ENCODE assay signal across 17 cellular contexts in the genomic region with DNA sequence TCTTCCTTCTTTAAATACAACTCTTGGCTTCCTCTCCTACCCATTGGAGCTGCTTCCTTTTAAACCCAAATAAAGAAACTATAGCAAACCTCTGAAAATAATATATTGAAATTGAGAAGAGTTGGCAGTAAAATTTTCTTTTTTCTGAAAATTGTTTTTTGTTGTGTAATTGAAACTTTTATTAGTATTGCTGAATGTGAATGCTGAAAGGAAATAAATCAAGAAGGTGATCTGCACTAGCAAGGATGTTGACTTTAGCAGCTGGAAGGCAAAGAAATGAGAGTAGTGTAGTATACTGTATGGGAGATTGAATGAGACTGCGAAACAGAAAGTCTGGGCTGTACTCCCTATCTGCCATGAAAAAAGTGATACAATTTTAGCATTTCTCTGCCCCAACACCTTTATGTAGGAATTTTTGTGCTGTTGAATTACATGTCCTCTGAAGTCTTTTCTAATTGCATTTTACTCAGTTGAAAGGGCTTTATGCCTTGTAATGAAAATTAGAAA.
DNase-seq lines count a peak whose midpoint lies in the region; ATAC-seq, FAIRE-seq and TF ChIP-seq lines count a peak whose summit lies in the region.
"Had no signal": no experiment of that assay in that cellular context is flagged by ENCODE, and none has a peak within 500 bp of the region (broad histone marks: within the 10 kb centered on the region; RNA-seq: fewer than 3 reads in every experiment).

No MANE protein-coding gene starts in this region.

- FAIRE-seq in H54 (lab: Jason Lieb, UNC): peak; percentile 64
- FAIRE-seq: A549, GM12891, GM19239 had no signal

- POLR2A ChIA-PET in HEK293T (lab: Yijun Ruan, JAX): no interaction called here
- POLR2A ChIA-PET in WTC11 (lab: Charles Lee): interaction anchor here (0.5 kb wide), 1 partner anchor 26 kb away, joined by 3 read pairs; no protein-coding TSS in a partner anchor

- CTCF ChIA-PET in HEK293T (lab: Yijun Ruan, JAX) (interaction anchor here (0.6 kb wide), 1 partner anchor 548 kb away, joined by 3 read pairs; no protein-coding TSS in a partner anchor), WTC11 (lab: Charles Lee) (no interaction called here)

- H3K4me3 Mint-ChIP-seq in WTC11: no peak overlapping the region
- H3K4me3 Mint-ChIP-seq: B cell; CD4-positive, alpha-beta T cell; CD8-positive, alpha-beta T cell had no signal

- peak; percentile 51; the same call in 1 of the 2 replicates for ATAC-seq in WTC11
- ATAC-seq in GM21367 (IDR thresholded peaks at IDR 0.05; ENCODE audit: unreplicated experiment): no peak
- ATAC-seq: A549; CD8-positive, alpha-beta T cell had no signal

- no peak overlapping the region; the same call in 1 of the 2 replicates for H3K27ac Mint-ChIP-seq in WTC11
- H3K27ac Mint-ChIP-seq: B cell; CD4-positive, alpha-beta T cell; CD8-positive, alpha-beta T cell had no signal

- TF ChIP-seq POLR2A in H54 (IDR thresholded peaks at IDR 0.05; ENCODE audit: low read depth, low read length): no peak

- peaks cover 14% of the 10 kb centered on the region for H3K36me3 Mint-ChIP-seq in WTC11
- H3K36me3 Mint-ChIP-seq: CD8-positive, alpha-beta T cell had no signal

- H3K27me3 Mint-ChIP-seq in WTC11 (ENCODE audit: low read depth): no peaks in the 10 kb centered on the region; the same call in 1 of the 2 replicates

- DNase-seq in H54 (ENCODE audit: insufficient read length, low spot score) (no peak), HEK293T (ENCODE audit: extremely low spot score) (peak; percentile 15), WTC11 (ENCODE audit: low spot score) (no peak), epidermal melanocyte (ENCODE audit: insufficient read length, low spot score) (no peak), HuH-7 (ENCODE audit: low spot score) (no peak)
- DNase-seq: AML-193; Caco-2; Calu3; CD4-positive, alpha-beta T cell; CD8-positive, alpha-beta T cell; DMS79 treated with DMSO at 0.1 percent for 48 hours; GF-D8 had no signal

- peaks cover 23% of the 10 kb centered on the region for H3K9me3 Mint-ChIP-seq in WTC11
- H3K9me3 Mint-ChIP-seq: CD4-positive, alpha-beta T cell; CD8-positive, alpha-beta T cell had no signal

- H3K4me1 Mint-ChIP-seq in WTC11: peaks cover 23% of the 10 kb centered on the region
- H3K4me1 Mint-ChIP-seq: B cell had no signal

- no peak for TF ChIP-seq CTCF in WTC11 (IDR thresholded peaks at IDR 0.05)

TF ChIP-seq in HEK293T, 16 proteins besides CTCF, POLR2A, EP300 and RAD21:
- no peak for TF ChIP-seq BHLHE40 (IDR thresholded peaks at IDR 0.05; ENCODE audit: borderline replicate concordance)
- no peak for TF ChIP-seq LEF1 (IDR thresholded peaks at IDR 0.05; ENCODE audit: borderline replicate concordance)
- TF ChIP-seq SP1 (IDR thresholded peaks at IDR 0.05): no peak
- TF ChIP-seq TARDBP (IDR thresholded peaks at IDR 0.05): no peak
- no peak for TF ChIP-seq ARNT (IDR thresholded peaks at IDR 0.05)
- no peak for TF ChIP-seq SUZ12 (IDR thresholded peaks at IDR 0.05)
- TF ChIP-seq, protein P1, sequence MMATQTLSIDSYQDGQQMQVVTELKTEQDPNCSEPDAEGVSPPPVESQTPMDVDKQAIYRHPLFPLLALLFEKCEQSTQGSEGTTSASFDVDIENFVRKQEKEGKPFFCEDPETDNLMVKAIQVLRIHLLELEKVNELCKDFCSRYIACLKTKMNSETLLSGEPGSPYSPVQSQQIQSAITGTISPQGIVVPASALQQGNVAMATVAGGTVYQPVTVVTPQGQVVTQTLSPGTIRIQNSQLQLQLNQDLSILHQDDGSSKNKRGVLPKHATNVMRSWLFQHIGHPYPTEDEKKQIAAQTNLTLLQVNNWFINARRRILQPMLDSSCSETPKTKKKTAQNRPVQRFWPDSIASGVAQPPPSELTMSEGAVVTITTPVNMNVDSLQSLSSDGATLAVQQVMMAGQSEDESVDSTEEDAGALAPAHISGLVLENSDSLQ (IDR thresholded peaks at IDR 0.05): peak; percentile 80
- no peak for TF ChIP-seq ELF4 (IDR thresholded peaks at IDR 0.05)
- TF ChIP-seq FOXA1 (IDR thresholded peaks at IDR 0.05): peak; percentile 50; the same call in 1 of the 2 replicates
- TF ChIP-seq ZNF384 (IDR thresholded peaks at IDR 0.05): 0 out of 2 replicates have a peak, but pooled peaks have one; percentile 3
- TF ChIP-seq L3MBTL2 (conservative IDR thresholded peaks at IDR 0.05): no peak
- TF ChIP-seq NFRKB (IDR thresholded peaks at IDR 0.05): no peak
- TF ChIP-seq FOXK2 (IDR thresholded peaks at IDR 0.05): no peak
- TF ChIP-seq FOXM1 (IDR thresholded peaks at IDR 0.05; ENCODE audit: borderline replicate concordance): no peak
- TF ChIP-seq HDGF (IDR thresholded peaks at IDR 0.05; ENCODE audit: borderline replicate concordance): no peak
- TF ChIP-seq CTBP1 (IDR thresholded peaks at IDR 0.05; ENCODE audit: borderline replicate concordance): peak; percentile 39; the same call in 1 of the 2 replicates

TF ChIP-seq in WTC11, 78 proteins besides CTCF, POLR2A, EP300 and RAD21:
- no peak for TF ChIP-seq EMX1 (CRISPR knock-in tag; IDR thresholded peaks at IDR 0.05)
- TF ChIP-seq ESRRA (CRISPR knock-in tag; IDR thresholded peaks at IDR 0.05; ENCODE audit: borderline replicate concordance): no peak
